Comparison of ENCODE assay signal across 8 cellular contexts in genomic region chr3:136818851-136819783, GRCh38. TPM values are rescaled to one million over a fixed set of nuclear protein-coding genes. Genes with fewer than 3 reads are reported as not detected.
DNase-seq lines count a peak whose midpoint lies in the region; ATAC-seq and TF ChIP-seq lines count a peak whose summit lies in the region.

SLC35G2 (plus strand) TSS chr3:136819126; CDS start chr3:136854461, 35,335 bp downstream.

- WGBS in suprapubic skin: 0% methylated on average over 19 of the region's 81 CpGs

- no peaks in the 10 kb centered on the region for H3K9me3 ChIP-seq in suprapubic skin

- no peak for TF ChIP-seq EP300 in suprapubic skin (IDR thresholded peaks at IDR 0.05)

- ATAC-seq in HG02885 (IDR thresholded peaks at IDR 0.05; ENCODE audit: poor library complexity, unreplicated experiment) (peak; percentile 51), HG03135 (IDR thresholded peaks at IDR 0.05; ENCODE audit: unreplicated experiment) (no peak)

- no peak for TF ChIP-seq CTCF in fibroblast of mammary gland (conservative IDR thresholded peaks at IDR 0.05; ENCODE audit: control insufficient read depth, insufficient read depth, low read depth, low read length)
- TF ChIP-seq CTCF in suprapubic skin (IDR thresholded peaks at IDR 0.05): no peak

- H3K27ac ChIP-seq in suprapubic skin: peak within 1 kb of the TSS; percentile 90

- TF ChIP-seq POLR2A in suprapubic skin (IDR thresholded peaks at IDR 0.05): no peak

- H3K27me3 ChIP-seq in suprapubic skin: no peaks in the 10 kb centered on the region

- peaks cover 35% of the 10 kb centered on the region for H3K4me1 ChIP-seq in suprapubic skin

- peak within 1 kb of the TSS; percentile 63 for H3K4me3 ChIP-seq in fibroblast of mammary gland (ENCODE audit: control insufficient read depth, low read depth, low read length)
- peak within 1 kb of the TSS; percentile 76 for H3K4me3 ChIP-seq in suprapubic skin

- no peaks in the 10 kb centered on the region for H3K36me3 ChIP-seq in suprapubic skin

- peak; percentile 91 for DNase-seq in D341Med (ENCODE audit: low spot score)
- peak; percentile 70 for DNase-seq in NCI-H82 treated with DMSO at 0.1 percent for 48 hours (lab: John Stamatoyannopoulos, UW; ENCODE audit: unreplicated experiment)
- DNase-seq in activated T-helper 9 cell treated with anti-CD3 and anti-CD28 coated beads, Interleukin-2, amount 50 U/mL, for 16 hours (ENCODE audit: low read depth): peak; percentile 7
- DNase-seq in fibroblast of mammary gland (ENCODE audit: low read depth): peak; percentile 89
- DNase-seq in myocyte (ENCODE audit: low read depth): peak; percentile 65
- peak; percentile 77 to 82 for DNase-seq in suprapubic skin (ENCODE audit: low spot score in 2 of 2)

RNA-seq across cellular contexts. Expression of gene SLC35G2, which starts in this region (rescaled TPM):
- 13.7 and 14.3 TPM in 2 replicates for total RNA-seq in myocyte
- 8.9 TPM for polyA plus RNA-seq in myocyte (2012)
- 1 to 10 TPM in 3 of 4 donors, under 1 TPM in 1; 0.98 to 3.7 (median 1.1) TPM for total RNA-seq in suprapubic skin

Comparison
In these comparisons a context has a peak if more than half of its experiments do, and no peak if none do; other contexts are left out.
1. DNase-seq: peak in every context shown above with its lines; median percentile 91 in D341Med; 89 in fibroblast of mammary gland; 80 in suprapubic skin; 70 in NCI-H82 treated with DMSO at 0.1 percent for 48 hours; 65 in myocyte; 7 in activated T-helper 9 cell treated with anti-CD3 and anti-CD28 coated beads, Interleukin-2, amount 50 U/mL, for 16 hours.